ENCODE assay signal across 1 cellular context in genomic region chr10:34495938-34496337, GRCh38.
A peak's percentile ranks its signal among the peaks of the same experiment; 100 is the strongest.
TF ChIP-seq lines count a peak whose summit lies in the region.

No MANE protein-coding gene starts in this region.

TF ChIP-seq in K562, 482 proteins besides CTCF, POLR2A, EP300 and RAD21 (continued from another document):
- TF ChIP-seq NFIX (CRISPR knock-in tag; IDR thresholded peaks at IDR 0.05; ENCODE audit: low read depth) (peak; percentile 87), MXD1 (CRISPR knock-in tag; IDR thresholded peaks at IDR 0.05; ENCODE audit: borderline replicate concordance, poor library complexity, severe bottlenecking) (no peak), CREB3 (tag; conservative IDR thresholded peaks at IDR 0.05; ENCODE audit: low read depth) (no peak), ZNF263 (CRISPR knock-in tag; IDR thresholded peaks at IDR 0.05; ENCODE audit: borderline replicate concordance) (no peak), MEF2D (tag; conservative IDR thresholded peaks at IDR 0.05; ENCODE audit: low read depth) (no peak), JUNB (CRISPR knock-in tag; conservative IDR thresholded peaks at IDR 0.05) (no peak)
TF ChIP-seq in K562: peak in this region for 5.
